8 cellular contexts compared by ENCODE assay signal in genomic region chr19:7874080-7874856, GRCh38. TPM values are rescaled to one million over a fixed set of nuclear protein-coding genes. Genes with fewer than 3 reads are reported as not detected.
A peak's percentile ranks its signal among the peaks of the same experiment; 100 is the strongest.
DNase-seq lines count a peak whose midpoint lies in the region; ATAC-seq and TF ChIP-seq lines count a peak whose summit lies in the region.

Gene PRR36, minus strand, starts transcription at chr19:7874390. Its CDS starts 701 bp downstream, at chr19:7873689.

- DNase-seq in DND-41 (peak; percentile 53), NCI-H1930 (lab: John Stamatoyannopoulos, UW) (peak; percentile 73 to 78), iPS-NIHi11 (ENCODE audit: low spot score) (peak; percentile 82), thyroid gland (peak; percentile 56 to 83), cortex of kidney (lab: John Stamatoyannopoulos, UW) (no peak)
- peak; percentile 42 for DNase-seq in activated naive CD4-positive, alpha-beta T cell treated with anti-CD3 and anti-CD28 coated beads, Interleukin-2, amount 50 U/mL, for 16 hours

- H3K27me3 ChIP-seq in DND-41 (ENCODE audit: insufficient read depth, low read length, poor library complexity) = no peaks in the 10 kb centered on the region
- no peaks in the 10 kb centered on the region for H3K27me3 ChIP-seq in thyroid gland

- 0 to 2% methylated on average over 6 to 9 of the region's 84 CpGs for WGBS in thyroid gland, 2 donors

- no peak for TF ChIP-seq POLR2A in thyroid gland (IDR thresholded peaks at IDR 0.05)

- peak within 1 kb of the TSS; percentile 60 for H3K9ac ChIP-seq in DND-41 (ENCODE audit: low read depth, low read length)

- TF ChIP-seq CTCF in DND-41 (IDR thresholded peaks at IDR 0.05; ENCODE audit: borderline replicate concordance, extremely low read depth, low read length, poor library complexity, severe bottlenecking) = no peak
- TF ChIP-seq CTCF in thyroid gland (IDR thresholded peaks at IDR 0.05) = no peak

- H4K20me1 ChIP-seq in DND-41 (ENCODE audit: insufficient read depth, low read length) = 0 out of 2 replicates have a peak, but pooled peaks cover 9% of the 10 kb centered on the region

- no peaks in the 10 kb centered on the region for H3K79me2 ChIP-seq in DND-41 (ENCODE audit: insufficient read depth, low read length)

- H3K27ac ChIP-seq in DND-41 (ENCODE audit: low read length) = peak within 1 kb of the TSS; percentile 70
- no peak within 1 kb of the TSS for H3K27ac ChIP-seq in thyroid gland

- H3K4me3 ChIP-seq in DND-41 (ENCODE audit: low read depth in 1 of 2, low read length in 2 of 2) (peak within 1 kb of the TSS in 1 of 2 experiments; percentile 57; a peak in 2 of 4 replicates), thyroid gland (replicated peaks in 1 of 3) (peak within 1 kb of the TSS in 1 of 3 donors; percentile 24)

- no peaks in the 10 kb centered on the region for H3K9me3 ChIP-seq in DND-41 (ENCODE audit: insufficient read depth, low read length, severe bottlenecking)
- no peaks in the 10 kb centered on the region for H3K9me3 ChIP-seq in thyroid gland

- peaks cover 24% of the 10 kb centered on the region for H3K4me1 ChIP-seq in DND-41 (ENCODE audit: insufficient read depth, low read length)
- peaks cover 6 to 19% of the 10 kb centered on the region in 2 donors for H3K4me1 ChIP-seq in thyroid gland

- H3K36me3 ChIP-seq in DND-41 (ENCODE audit: insufficient read depth, low read length) = no peaks in the 10 kb centered on the region
- H3K36me3 ChIP-seq in thyroid gland = no peaks in the 10 kb centered on the region

- ATAC-seq in DND-41 (ENCODE audit: insufficient read depth, low read depth) = peak; percentile 23; the same call in 1 of the 3 replicates
- no peak for ATAC-seq in GM21360 (IDR thresholded peaks at IDR 0.05; ENCODE audit: unreplicated experiment)
- ATAC-seq in GM21528 (IDR thresholded peaks at IDR 0.05; ENCODE audit: low FRiP score, unreplicated experiment) = no peak

- intact Hi-C loops in thyroid gland (cut with DNase I) = no loop called here

- peak within 1 kb of the TSS; percentile 76 for H2AFZ ChIP-seq in DND-41 (ENCODE audit: low read depth, low read length)

- peak within 1 kb of the TSS; percentile 66 for H3K4me2 ChIP-seq in DND-41 (ENCODE audit: insufficient read depth, low read length)

RNA-seq across cellular contexts. Expression of gene PRR36, which starts in this region (rescaled TPM):
- total RNA-seq in thyroid gland = under 1 TPM; 0.13 to 0.45 (median 0.20) TPM

Comparison
In these comparisons a context has a peak if more than half of its experiments do, and no peak if none do; other contexts are left out.
1. Peak in DNase-seq in thyroid gland; RNA of the gene not detected or under 1 TPM.